Comparison of ENCODE assay signal across 8 cellular contexts in genomic region chr19:38650180-38650775, GRCh38. TPM values are rescaled to one million over a fixed set of nuclear protein-coding genes. Genes with fewer than 3 reads are reported as not detected.
DNase-seq lines count a peak whose midpoint lies in the region; ATAC-seq and TF ChIP-seq lines count a peak whose summit lies in the region.

No MANE protein-coding gene starts in this region.

- CTCF ChIA-PET in OCI-LY7 (lab: Charles Lee; ENCODE audit: unreplicated experiment), result no interaction called here

- intact Hi-C loops in OCI-LY7 (cut with micrococcal nuclease; ENCODE audit: unreplicated experiment), result no loop called here

- TF ChIP-seq CTCF in OCI-LY7 (conservative IDR thresholded peaks at IDR 0.05; ENCODE audit: low read length) (no peak), endodermal cell (conservative IDR thresholded peaks at IDR 0.05) (no peak), neutrophil (IDR thresholded peaks at IDR 0.05) (no peak)

- DNase-seq in DMS 273 treated with DMSO at 0.1 percent for 48 hours (lab: John Stamatoyannopoulos, UW) (peak; percentile 35), OCI-LY7 (ENCODE audit: low spot score) (no peak), endodermal cell (peak; percentile 69), ecto neural progenitor cell (ENCODE audit: low spot score) (no peak), NAMALWA (ENCODE audit: low spot score) (no peak), erythroblast (lab: John Stamatoyannopoulos, UW) (no peak)

- H3K9ac ChIP-seq in endodermal cell (ENCODE audit: extremely low read depth, low read length, poor library complexity, severe bottlenecking), result peak overlapping the region; percentile 71

- H4K20me1 ChIP-seq in OCI-LY7 (ENCODE audit: insufficient read depth, low read length), result peaks cover 27% of the 10 kb centered on the region

- H3K36me3 ChIP-seq in OCI-LY7 (ENCODE audit: insufficient read depth, low read length) (peaks cover 23% of the 10 kb centered on the region), endodermal cell (ENCODE audit: control insufficient read depth, insufficient read depth, low read length) (peaks cover 25% of the 10 kb centered on the region), neutrophil (no peaks in the 10 kb centered on the region)

- 39 to 40% methylated on average over 1 to 8 of the region's 8 CpGs for WGBS in endodermal cell (ENCODE audit: insufficient coverage in 1 of 2, insufficient read length in 1 of 2), 2 experiments

- BruUV-seq in OCI-LY7 (replicated peaks; lab: Mats Ljungman, UMichigan), result no TSS peak

- H3K27ac Mint-ChIP-seq in endodermal cell, result peak overlapping the region; percentile 90

- H3K9me3 ChIP-seq in OCI-LY7 (ENCODE audit: low read length) (no peaks in the 10 kb centered on the region), endodermal cell (ENCODE audit: control insufficient read depth, low read length) (no peaks in the 10 kb centered on the region), neutrophil (no peaks in the 10 kb centered on the region)

- no peaks in the 10 kb centered on the region for H3K27me3 Mint-ChIP-seq in endodermal cell (ENCODE audit: insufficient read depth)

- H3K9me2 ChIP-seq in OCI-LY7 (ENCODE audit: insufficient read depth, low read length), result no peaks in the 10 kb centered on the region

- H3K27ac ChIP-seq in OCI-LY7 (ENCODE audit: low read depth, low read length, poor library complexity, severe bottlenecking) (no peak overlapping the region), endodermal cell (ENCODE audit: low read depth, low read length) (no peak overlapping the region), neutrophil (peak overlapping the region; percentile 91)

- peaks cover 69% of the 10 kb centered on the region for H3K79me2 ChIP-seq in OCI-LY7 (ENCODE audit: insufficient read depth, low read depth, low read length)

- H3K27me3 ChIP-seq in endodermal cell (ENCODE audit: control insufficient read depth, insufficient read depth, low read length, poor library complexity, severe bottlenecking) (no peaks in the 10 kb centered on the region), neutrophil (no peaks in the 10 kb centered on the region)

- peak overlapping the region; percentile 100 for H3K4me3 Mint-ChIP-seq in endodermal cell

- H3K4me3 ChIP-seq in OCI-LY7 (ENCODE audit: low read depth, low read length, poor library complexity, severe bottlenecking) (peak overlapping the region; percentile 99), endodermal cell (ENCODE audit: low read length) (peak overlapping the region; percentile 99), neutrophil (ENCODE audit: low read depth in 1 of 2, low read length in 1 of 2) (peak overlapping the region; percentile 91 to 94)

- no peak for TF ChIP-seq POLR2A in erythroblast (IDR thresholded peaks at IDR 0.05; ENCODE audit: low read length)

- H3K4me1 ChIP-seq in OCI-LY7 (ENCODE audit: insufficient read depth, low read length, poor library complexity, severe bottlenecking), result peaks cover 25% of the 10 kb centered on the region
- H3K4me1 ChIP-seq in endodermal cell (ENCODE audit: control insufficient read depth, insufficient read depth, low read length), result peaks cover 18% of the 10 kb centered on the region
- H3K4me1 ChIP-seq in neutrophil (ENCODE audit: control insufficient read depth in 1 of 2, insufficient read depth in 1 of 2, low read depth in 1 of 2, low read length in 1 of 2), result peaks cover 67 to 75% of the 10 kb centered on the region in 2 experiments

- no peaks in the 10 kb centered on the region for H3K36me3 Mint-ChIP-seq in endodermal cell (ENCODE audit: low read depth)

- no peaks in the 10 kb centered on the region for H3K9me3 Mint-ChIP-seq in endodermal cell

- H3K4me2 ChIP-seq in OCI-LY7 (ENCODE audit: low read length), result peak overlapping the region; percentile 95

- POLR2A ChIA-PET in OCI-LY7 (lab: Charles Lee), result interaction anchor here (0.6 kb wide), 1 partner anchor 204 kb away, joined by 5 read pairs; no protein-coding TSS in a partner anchor

- no peak overlapping the region for H2AFZ ChIP-seq in OCI-LY7 (ENCODE audit: low read length)

- ATAC-seq in GM21737 (IDR thresholded peaks at IDR 0.05; ENCODE audit: unreplicated experiment), result no peak

- peaks cover 59% of the 10 kb centered on the region for H3K4me1 Mint-ChIP-seq in endodermal cell

RNA-seq across cellular contexts. Expression of gene ACTN4, which starts 2.8 kb away (rescaled TPM):
- 86.8 and 96.9 TPM in 2 replicates for total RNA-seq in OCI-LY7 (2014; rRNA removed; shearing (Covaris generic))
- total RNA-seq in OCI-LY7 (2022) (147 and 178 TPM in 2 replicates), endodermal cell (100 to 1,000 TPM; 378 to 437 TPM)
- polyA plus RNA-seq in endodermal cell (2013, experiment 1 of 2), result 322 TPM
- polyA plus RNA-seq in endodermal cell (2013, experiment 2 of 2), result 298 TPM

RNA-seq across cellular contexts. Expression of gene EIF3K, which starts 31.3 kb away (rescaled TPM):
- total RNA-seq in OCI-LY7 (2014; rRNA removed; shearing (Covaris generic)), result 321 and 325 TPM in 2 replicates
- total RNA-seq in OCI-LY7 (2022) (353 and 364 TPM in 2 replicates), endodermal cell (100 to 1,000 TPM; 303 to 334 TPM)
- polyA plus RNA-seq in endodermal cell (2013, experiment 1 of 2), result 248 TPM
- 218 TPM for polyA plus RNA-seq in endodermal cell (2013, experiment 2 of 2)

RNA-seq across cellular contexts. Expression of gene MAP4K1, which starts 32.5 kb away (rescaled TPM):
- 102 and 108 TPM in 2 replicates for total RNA-seq in OCI-LY7 (2014; rRNA removed; shearing (Covaris generic))
- 313 and 331 TPM in 2 replicates for total RNA-seq in OCI-LY7 (2022)
- total RNA-seq in endodermal cell, result 10 to 100 TPM; 12.3 to 17.8 TPM
- polyA plus RNA-seq in endodermal cell (2013, experiment 1 of 2), result 3.8 TPM
- polyA plus RNA-seq in endodermal cell (2013, experiment 2 of 2), result 5.5 TPM

Comparison
In these comparisons a context has a peak if more than half of its experiments do, and no peak if none do; other contexts are left out.
1. DNase-seq: peak in DMS 273 treated with DMSO at 0.1 percent for 48 hours (single experiment) and endodermal cell (single experiment); none in OCI-LY7 (single experiment), ecto neural progenitor cell (single experiment), NAMALWA (single experiment) and erythroblast (0 of 2).
2. RNA of gene MAP4K1, which starts 32.5 kb away (total RNA-seq): 102 to 331 TPM in OCI-LY7; 12.3 to 17.8 TPM in endodermal cell; every median in the first group is over 4 times any median in the second.
3. Peak in every context shown above with its lines, with median percentiles within 50 percentile points of each other: H3K4me3 ChIP-seq.